In the genomic region with DNA sequence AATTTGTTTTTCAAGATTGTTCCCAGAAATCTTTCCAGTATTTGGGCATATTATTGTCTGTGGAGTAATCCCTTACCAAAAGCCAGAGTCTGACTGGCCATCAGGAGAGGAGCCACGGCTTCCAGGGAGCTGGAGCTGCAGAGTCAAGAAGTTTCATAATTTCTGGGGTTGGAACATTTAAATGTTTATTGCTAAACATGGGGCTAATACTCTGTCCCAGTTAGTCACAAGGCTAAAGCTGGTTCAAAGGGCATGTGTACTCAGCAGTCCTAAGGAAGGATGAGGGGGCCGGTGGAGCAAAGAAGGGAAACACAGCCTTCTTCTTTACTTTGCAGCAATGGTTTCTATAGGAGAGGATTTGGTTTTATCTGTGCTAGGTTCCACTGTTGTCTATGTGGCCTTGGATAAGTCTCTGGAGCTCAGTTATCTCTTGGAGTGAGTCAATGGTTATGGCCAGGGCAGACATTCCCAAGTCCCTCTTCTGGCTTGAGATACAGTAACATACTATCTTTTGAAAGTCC, we compare ENCODE assay signal across 12 cellular contexts. TPM values are rescaled to one million over a fixed set of nuclear protein-coding genes. Genes with fewer than 3 reads are reported as not detected.
DNase-seq lines count a peak whose midpoint lies in the region; ATAC-seq and TF ChIP-seq lines count a peak whose summit lies in the region.
"Had no signal": no experiment of that assay in that cellular context is flagged by ENCODE, and none has a peak within 500 bp of the region (broad histone marks: within the 10 kb centered on the region; RNA-seq: fewer than 3 reads in every experiment).

No MANE protein-coding gene starts in this region.

- H3K79me2 ChIP-seq in DND-41 (ENCODE audit: insufficient read depth, low read length): peaks cover 54% of the 10 kb centered on the region
- no peaks in the 10 kb centered on the region for H3K79me2 ChIP-seq in trophoblast cell (ENCODE audit: control insufficient read depth, insufficient read depth, low read length, poor library complexity)
- H3K79me2 ChIP-seq in neural progenitor cell (ENCODE audit: low read depth): no peaks in the 10 kb centered on the region
- H3K79me2 ChIP-seq: parathyroid adenoma had no signal

- H3K4me1 Mint-ChIP-seq in neural progenitor cell: no peaks in the 10 kb centered on the region

- no peaks in the 10 kb centered on the region for H3F3A ChIP-seq in neural progenitor cell (ENCODE audit: low read depth)

- H4K12ac ChIP-seq in trophoblast cell (ENCODE audit: low read depth, low read length): no peak overlapping the region

- no peak overlapping the region for H2AFZ ChIP-seq in DND-41 (ENCODE audit: low read depth, low read length)
- no peak overlapping the region for H2AFZ ChIP-seq in trophoblast cell (ENCODE audit: insufficient read depth, low read length, poor library complexity)
- H2AFZ ChIP-seq in neural progenitor cell (replicated peaks): no peak overlapping the region
- H2AFZ ChIP-seq: parathyroid adenoma had no signal

- H3K27me3 ChIP-seq in DND-41 (ENCODE audit: insufficient read depth, low read length, poor library complexity) (no peaks in the 10 kb centered on the region), esophagus squamous epithelium (no peaks in the 10 kb centered on the region), trophoblast cell (ENCODE audit: insufficient read depth, low read length) (no peaks in the 10 kb centered on the region), neural progenitor cell (no peaks in the 10 kb centered on the region)

- DNase-seq in DND-41 (no peak), MV-4-11 (lab: John Stamatoyannopoulos, UW) (peak; percentile 54), esophagus squamous epithelium (lab: John Stamatoyannopoulos, UW) (no peak), trophoblast cell (peak; percentile 58 to 86), neural progenitor cell (ENCODE audit: low spot score) (no peak), middle frontal gyrus (ENCODE audit: extremely low spot score, low spot score) (no peak), NCI-H345 (lab: John Stamatoyannopoulos, UW) (no peak)
- DNase-seq: NCI-H2081; stimulated activated CD8-positive, alpha-beta memory T cell treated with anti-CD3 and anti-CD28 coated beads, Interleukin-4, amount 100 ng/mL, for 48 hours had no signal

- no peak overlapping the region for H3K9ac ChIP-seq in DND-41 (ENCODE audit: low read depth, low read length)
- H3K9ac ChIP-seq in trophoblast cell (ENCODE audit: low read length): no peak overlapping the region
- H3K9ac ChIP-seq in neural progenitor cell: no peak overlapping the region
- H3K9ac ChIP-seq: parathyroid adenoma had no signal

- H4K20me1 ChIP-seq in DND-41 (ENCODE audit: insufficient read depth, low read length) (peaks cover 25% of the 10 kb centered on the region), neural progenitor cell (ENCODE audit: low read depth) (no peaks in the 10 kb centered on the region)

- H4K91ac ChIP-seq in trophoblast cell (ENCODE audit: low read depth, low read length): no peak overlapping the region

- peaks cover 14% of the 10 kb centered on the region for H3K36me3 Mint-ChIP-seq in neural progenitor cell

- TF ChIP-seq POLR2A in esophagus squamous epithelium (IDR thresholded peaks at IDR 0.05): no peak

- peaks cover 7% of the 10 kb centered on the region for H3K27me3 Mint-ChIP-seq in neural progenitor cell (ENCODE audit: insufficient read depth, low read depth)

- no peak overlapping the region for H3K4ac ChIP-seq in trophoblast cell (ENCODE audit: low read depth, low read length)

- H3K4me1 ChIP-seq in DND-41 (ENCODE audit: insufficient read depth, low read length) (peaks cover 44% of the 10 kb centered on the region), esophagus squamous epithelium (peaks cover 29 to 60% (median 44%) of the 10 kb centered on the region in 3 donors), trophoblast cell (ENCODE audit: control insufficient read depth in 1 of 2, insufficient read depth in 2 of 2, low read length in 2 of 2) (peaks cover 16 to 29% of the 10 kb centered on the region in 2 experiments), neural progenitor cell (no peaks in the 10 kb centered on the region)
- H3K4me1 ChIP-seq: parathyroid adenoma had no signal

- H3K4me2 ChIP-seq in DND-41 (ENCODE audit: insufficient read depth, low read length) (no peak overlapping the region), trophoblast cell (ENCODE audit: low read length) (no peak overlapping the region), neural progenitor cell (no peak overlapping the region)

- peak overlapping the region; percentile 53 for H2BK12ac ChIP-seq in trophoblast cell (ENCODE audit: low read length)

- no peak for TF ChIP-seq CTCF in DND-41 (IDR thresholded peaks at IDR 0.05; ENCODE audit: borderline replicate concordance, extremely low read depth, low read length, poor library complexity, severe bottlenecking)
- no peak for TF ChIP-seq CTCF in esophagus squamous epithelium (IDR thresholded peaks at IDR 0.05)
- TF ChIP-seq CTCF in neural progenitor cell (IDR thresholded peaks at IDR 0.05): no peak

- ATAC-seq in DND-41 (ENCODE audit: insufficient read depth, low read depth): no peak
- ATAC-seq in GM21528 (IDR thresholded peaks at IDR 0.05; ENCODE audit: low FRiP score, unreplicated experiment): no peak
- ATAC-seq: activated naive CD4-positive, alpha-beta T cell treated with anti-CD3 and anti-CD28 coated beads, Interleukin-2, amount 50 U/mL, for 72 hours had no signal

- H3K23ac ChIP-seq in trophoblast cell (ENCODE audit: low read length): no peak overlapping the region

- peak overlapping the region; percentile 18 for H2BK120ac ChIP-seq in trophoblast cell (ENCODE audit: insufficient read depth, low read length, poor library complexity)

- no peak overlapping the region for H3K14ac ChIP-seq in trophoblast cell (ENCODE audit: low read length)

- intact Hi-C loops in esophagus squamous epithelium (cut with DNase I): loop anchor here (10.0 kb wide), 1 partner anchor 46 kb away; a partner anchor contains a TSS

- H3K27ac ChIP-seq in DND-41 (ENCODE audit: low read length) (peak overlapping the region; percentile 44), esophagus squamous epithelium (peak overlapping the region in 3 of 4 donors; percentile 76 to 85 (median 81)), trophoblast cell (ENCODE audit: low read depth, low read length) (peak overlapping the region; percentile 22), neural progenitor cell (no peak overlapping the region)
- H3K27ac ChIP-seq: parathyroid adenoma had no signal

- H3K27ac Mint-ChIP-seq in neural progenitor cell: no peak overlapping the region

- no peak overlapping the region for H3K18ac ChIP-seq in trophoblast cell (ENCODE audit: low read length)

- peaks cover 26% of the 10 kb centered on the region for H3K79me1 ChIP-seq in trophoblast cell (ENCODE audit: low read length)

- H3K4me3 ChIP-seq in DND-41 (ENCODE audit: low read depth in 1 of 2, low read length in 2 of 2) (no peak overlapping the region), esophagus squamous epithelium (no peak overlapping the region), trophoblast cell (ENCODE audit: low read depth, low read length) (no peak overlapping the region), neural progenitor cell (no peak overlapping the region)

- peak overlapping the region; percentile 21 for H2BK5ac ChIP-seq in trophoblast cell (ENCODE audit: low read depth, low read length, poor library complexity)

- H4K8ac ChIP-seq in trophoblast cell (ENCODE audit: low read depth, low read length): peak overlapping the region; percentile 15

- no peak overlapping the region for H3K4me3 Mint-ChIP-seq in neural progenitor cell

- WGBS in esophagus squamous epithelium, 2 donors: 65 to 80% methylated on average over 2 of the region's 2 CpGs
- no CpG with 5 or more reads among the region's 2 CpGs for WGBS in trophoblast cell (ENCODE audit: extremely low coverage, insufficient coverage, insufficient read length)

- no peaks in the 10 kb centered on the region for H3K9me3 ChIP-seq in DND-41 (ENCODE audit: insufficient read depth, low read length, severe bottlenecking)
- H3K9me3 ChIP-seq in esophagus squamous epithelium: no peaks in the 10 kb centered on the region
- peaks cover 2% of the 10 kb centered on the region for H3K9me3 ChIP-seq in trophoblast cell (ENCODE audit: insufficient read depth, low read depth, low read length)
- no peaks in the 10 kb centered on the region for H3K9me3 ChIP-seq in neural progenitor cell (ENCODE audit: low read depth)

- no peaks in the 10 kb centered on the region for H3K9me3 Mint-ChIP-seq in neural progenitor cell
- H3K9me3 Mint-ChIP-seq: activated naive CD4-positive, alpha-beta T cell treated with anti-CD3 and anti-CD28 coated beads, Interleukin-2, amount 50 U/mL, for 72 hours had no signal

- H3K36me3 ChIP-seq in DND-41 (ENCODE audit: insufficient read depth, low read length): peaks cover 100% of the 10 kb centered on the region
- H3K36me3 ChIP-seq in esophagus squamous epithelium: peaks cover under 1 to 88% (median 11%) of the 10 kb centered on the region in 3 donors
- H3K36me3 ChIP-seq in trophoblast cell (ENCODE audit: control insufficient read depth in 1 of 2, insufficient read depth in 2 of 2, low read length in 2 of 2): peaks cover 0 to 15% of the 10 kb centered on the region in 2 experiments
- H3K36me3 ChIP-seq in neural progenitor cell: no peaks in the 10 kb centered on the region

- H2AK5ac ChIP-seq in trophoblast cell (ENCODE audit: low read length): peak overlapping the region; percentile 16

RNA-seq across cellular contexts. Expression of a gene that starts 9.5 kb away (rescaled TPM):
- total RNA-seq in esophagus squamous epithelium: 10 to 100 TPM; 55.3 to 73.3 (median 66.5) TPM
- polyA plus RNA-seq in trophoblast cell (2013): 4.9 and 5.1 TPM in 2 replicates
- total RNA-seq in neural progenitor cell (ENCODE audit: low replicate concordance): not detected in 2 replicates

RNA-seq across cellular contexts. Expression of a gene that starts 36.5 kb away (rescaled TPM):
- 10 to 100 TPM in 1 of 4 donors, 1 to 10 TPM in 2, under 1 TPM in 1; 0.57 to 42.4 (median 1.8) TPM for total RNA-seq in esophagus squamous epithelium
- polyA plus RNA-seq in trophoblast cell (2013): 1.3 and 1.8 TPM in 2 replicates
- not detected in 2 replicates for total RNA-seq in neural progenitor cell (ENCODE audit: low replicate concordance)

RNA-seq across cellular contexts. Expression of a gene that starts 51.0 kb away (rescaled TPM):
- 10 to 100 TPM; 21.4 to 32.4 (median 26.8) TPM for total RNA-seq in esophagus squamous epithelium
- 35.0 and 35.5 TPM in 2 replicates for polyA plus RNA-seq in trophoblast cell (2013)
- total RNA-seq in neural progenitor cell (ENCODE audit: low replicate concordance): 34.6 and 58.9 TPM in 2 replicates

RNA-seq across cellular contexts. Expression of a gene that starts 51.1 kb away (rescaled TPM):
- 10 to 100 TPM; 15.4 to 53.6 (median 26.9) TPM for total RNA-seq in esophagus squamous epithelium
- polyA plus RNA-seq in trophoblast cell (2013): 77.9 and 79.0 TPM in 2 replicates
- total RNA-seq in neural progenitor cell (ENCODE audit: low replicate concordance): 85.9 and 145 TPM in 2 replicates

Comparison
In these comparisons a context has a peak if more than half of its experiments do, and no peak if none do; other contexts are left out.
1. DNase-seq: peak in MV-4-11 (single experiment) and trophoblast cell (2 of 2); none in DND-41 (single experiment), esophagus squamous epithelium (single experiment), neural progenitor cell (single experiment), middle frontal gyrus (single experiment) and NCI-H345 (single experiment).
2. RNA of a gene that starts 9.5 kb away (total RNA-seq): 55.3 to 73.3 TPM in esophagus squamous epithelium; not detected in neural progenitor cell; every median in the first group is over 10 times any median in the second.